1 cellular context compared by ENCODE assay signal in genomic region chr17:50684612-50685333, GRCh38.
TF ChIP-seq lines count a peak whose summit lies in the region.

No MANE protein-coding gene starts in this region.

TF ChIP-seq in HepG2, 621 proteins besides CTCF, POLR2A, EP300 and RAD21 (continued from another document and continues in another):
- TF ChIP-seq PHF5A (CRISPR knock-in tag; IDR thresholded peaks at IDR 0.05; ENCODE audit: low read depth, unreplicated experiment) (peak; percentile 51), ZNF263 (CRISPR knock-in tag; IDR thresholded peaks at IDR 0.05) (peak; percentile 74; the same call in 1 of the 2 replicates), GPBP1L1 (CRISPR knock-in tag; IDR thresholded peaks at IDR 0.05) (no peak), ZFYVE20 (CRISPR knock-in tag; IDR thresholded peaks at IDR 0.05; ENCODE audit: borderline replicate concordance, low read depth) (no peak), MED1 (CRISPR knock-in tag; IDR thresholded peaks at IDR 0.05) (peak; percentile 98), ATF1 (CRISPR knock-in tag; IDR thresholded peaks at IDR 0.05) (0 out of 2 replicates have a peak, but pooled peaks have one; percentile 61), IKZF5 (CRISPR knock-in tag; IDR thresholded peaks at IDR 0.05) (peak; percentile 98), ZNF567 (CRISPR knock-in tag; IDR thresholded peaks at IDR 0.05; ENCODE audit: borderline replicate concordance) (peak; percentile 17; the same call in 1 of the 2 replicates), SP1 (IDR thresholded peaks at IDR 0.05) (no peak), SP1 (CRISPR knock-in tag; IDR thresholded peaks at IDR 0.05) (no peak; the same call in 1 of the 2 replicates), PAWR (CRISPR knock-in tag; IDR thresholded peaks at IDR 0.05; ENCODE audit: borderline replicate concordance) (peak; percentile 7; the same call in 1 of the 2 replicates), TAF15 (IDR thresholded peaks at IDR 0.05; ENCODE audit: low read depth, low read length, poor library complexity, severe bottlenecking) (no peak), TGIF2 (CRISPR knock-in tag; IDR thresholded peaks at IDR 0.05) (peak; percentile 65), ZNF710 (CRISPR knock-in tag; IDR thresholded peaks at IDR 0.05; ENCODE audit: borderline replicate concordance) (peak; percentile 67; the same call in 1 of the 2 replicates), ZNF839 (CRISPR knock-in tag; IDR thresholded peaks at IDR 0.05; ENCODE audit: borderline replicate concordance) (peak; percentile 87; the same call in 1 of the 2 replicates), ZNF251 (CRISPR knock-in tag; IDR thresholded peaks at IDR 0.05) (0 out of 2 replicates have a peak, but pooled peaks have one; percentile 74), SRSF1 (optimal IDR thresholded peaks at IDR 0.05; ENCODE audit: low read depth, low read length) (peak; percentile 27), ZNF441 (CRISPR knock-in tag; IDR thresholded peaks at IDR 0.05; ENCODE audit: borderline replicate concordance) (peak; percentile 45; the same call in 1 of the 2 replicates), SRF (IDR thresholded peaks at IDR 0.05; ENCODE audit: low read depth, low read length) (no peak; the same call in 1 of the 2 replicates), RARG (CRISPR knock-in tag; IDR thresholded peaks at IDR 0.05; ENCODE audit: low read depth) (no peak; the same call in 1 of the 2 replicates), ZNF674 (CRISPR knock-in tag; IDR thresholded peaks at IDR 0.05; ENCODE audit: low read depth) (0 out of 2 replicates have a peak, but pooled peaks have one; percentile 48), ZGPAT (CRISPR knock-in tag; IDR thresholded peaks at IDR 0.05) (peak; percentile 96), ZNF879 (CRISPR knock-in tag; IDR thresholded peaks at IDR 0.05) (no peak; the same call in 1 of the 2 replicates), PPARG (CRISPR knock-in tag; conservative IDR thresholded peaks at IDR 0.05) (peak; percentile 93), PAF1 (CRISPR knock-in tag; IDR thresholded peaks at IDR 0.05) (no peak), MIER2 (CRISPR knock-in tag; IDR thresholded peaks at IDR 0.05) (peak; percentile 85), ZBTB8A (CRISPR knock-in tag; IDR thresholded peaks at IDR 0.05; ENCODE audit: borderline replicate concordance, low read depth) (no peak), ZNF280D (CRISPR knock-in tag; IDR thresholded peaks at IDR 0.05) (no peak; the same call in 1 of the 2 replicates), ZNF629 (CRISPR knock-in tag; conservative IDR thresholded peaks at IDR 0.05) (peak; percentile 95), ZBTB49 (CRISPR knock-in tag; IDR thresholded peaks at IDR 0.05; ENCODE audit: borderline replicate concordance) (no peak), GLMP (CRISPR knock-in tag; IDR thresholded peaks at IDR 0.05; ENCODE audit: borderline replicate concordance) (no peak), MAX (IDR thresholded peaks at IDR 0.05) (peak; percentile 84), GTF3A (CRISPR knock-in tag; conservative IDR thresholded peaks at IDR 0.05) (peak; percentile 90)
- TF ChIP-seq, protein P1, sequence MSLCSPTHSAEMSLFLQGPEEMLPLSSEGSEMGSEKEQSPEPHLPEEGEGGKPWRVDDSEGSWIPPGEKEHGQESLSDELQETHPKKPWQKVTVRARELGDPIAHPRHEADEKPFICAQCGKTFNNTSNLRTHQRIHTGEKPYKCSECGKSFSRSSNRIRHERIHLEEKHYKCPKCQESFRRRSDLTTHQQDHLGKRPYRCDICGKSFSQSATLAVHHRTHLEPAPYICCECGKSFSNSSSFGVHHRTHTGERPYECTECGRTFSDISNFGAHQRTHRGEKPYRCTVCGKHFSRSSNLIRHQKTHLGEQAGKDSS (CRISPR knock-in tag; IDR thresholded peaks at IDR 0.05; ENCODE audit: borderline replicate concordance, low read depth): peak; percentile 99
- TF ChIP-seq, protein P2, sequence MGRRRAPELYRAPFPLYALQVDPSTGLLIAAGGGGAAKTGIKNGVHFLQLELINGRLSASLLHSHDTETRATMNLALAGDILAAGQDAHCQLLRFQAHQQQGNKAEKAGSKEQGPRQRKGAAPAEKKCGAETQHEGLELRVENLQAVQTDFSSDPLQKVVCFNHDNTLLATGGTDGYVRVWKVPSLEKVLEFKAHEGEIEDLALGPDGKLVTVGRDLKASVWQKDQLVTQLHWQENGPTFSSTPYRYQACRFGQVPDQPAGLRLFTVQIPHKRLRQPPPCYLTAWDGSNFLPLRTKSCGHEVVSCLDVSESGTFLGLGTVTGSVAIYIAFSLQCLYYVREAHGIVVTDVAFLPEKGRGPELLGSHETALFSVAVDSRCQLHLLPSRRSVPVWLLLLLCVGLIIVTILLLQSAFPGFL (CRISPR knock-in tag; IDR thresholded peaks at IDR 0.05): peak; percentile 63; the same call in 1 of the 2 replicates
- TF ChIP-seq, protein P3, sequence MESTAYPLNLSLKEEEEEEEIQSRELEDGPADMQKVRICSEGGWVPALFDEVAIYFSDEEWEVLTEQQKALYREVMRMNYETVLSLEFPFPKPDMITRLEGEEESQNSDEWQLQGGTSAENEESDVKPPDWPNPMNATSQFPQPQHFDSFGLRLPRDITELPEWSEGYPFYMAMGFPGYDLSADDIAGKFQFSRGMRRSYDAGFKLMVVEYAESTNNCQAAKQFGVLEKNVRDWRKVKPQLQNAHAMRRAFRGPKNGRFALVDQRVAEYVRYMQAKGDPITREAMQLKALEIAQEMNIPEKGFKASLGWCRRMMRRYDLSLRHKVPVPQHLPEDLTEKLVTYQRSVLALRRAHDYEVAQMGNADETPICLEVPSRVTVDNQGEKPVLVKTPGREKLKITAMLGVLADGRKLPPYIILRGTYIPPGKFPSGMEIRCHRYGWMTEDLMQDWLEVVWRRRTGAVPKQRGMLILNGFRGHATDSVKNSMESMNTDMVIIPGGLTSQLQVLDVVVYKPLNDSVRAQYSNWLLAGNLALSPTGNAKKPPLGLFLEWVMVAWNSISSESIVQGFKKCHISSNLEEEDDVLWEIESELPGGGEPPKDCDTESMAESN (CRISPR knock-in tag; conservative IDR thresholded peaks at IDR 0.05): peak; percentile 95
- TF ChIP-seq, protein P4, sequence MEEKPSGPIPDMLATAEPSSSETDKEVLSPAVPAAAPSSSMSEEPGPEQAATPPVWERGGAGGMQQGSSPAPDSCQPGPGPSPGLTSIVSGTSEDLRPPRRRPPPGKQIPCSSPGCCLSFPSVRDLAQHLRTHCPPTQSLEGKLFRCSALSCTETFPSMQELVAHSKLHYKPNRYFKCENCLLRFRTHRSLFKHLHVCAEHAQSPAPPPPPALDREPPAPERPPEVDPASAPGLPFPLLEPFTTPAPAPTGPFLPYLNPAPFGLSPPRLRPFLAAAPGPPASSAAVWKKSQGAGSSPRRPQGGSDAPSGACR (CRISPR knock-in tag; IDR thresholded peaks at IDR 0.05): no peak
